9 cellular contexts compared by ENCODE assay signal in the genomic region with DNA sequence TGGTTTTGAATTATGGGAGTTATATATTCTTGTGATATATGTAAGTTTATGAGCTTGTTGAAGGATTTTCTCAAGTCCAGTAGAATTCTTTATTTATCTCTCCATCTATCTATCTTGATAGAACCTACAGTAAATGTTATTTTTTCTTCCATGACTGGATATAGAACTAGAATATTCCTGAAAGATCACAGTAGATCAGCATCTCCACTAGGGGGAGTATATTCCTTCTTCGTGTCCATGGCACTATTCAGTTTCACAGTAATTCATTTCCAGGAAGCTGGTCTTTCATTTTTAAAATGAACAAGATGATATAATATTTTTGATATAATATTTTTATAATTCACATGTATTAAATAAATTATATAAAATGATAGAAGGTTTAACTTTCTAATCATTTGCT. TPM values are rescaled to one million over a fixed set of nuclear protein-coding genes. Genes with fewer than 3 reads are reported as not detected.
DNase-seq lines count a peak whose midpoint lies in the region; ATAC-seq, FAIRE-seq and TF ChIP-seq lines count a peak whose summit lies in the region.
"Had no signal": no experiment of that assay in that cellular context is flagged by ENCODE, and none has a peak within 500 bp of the region (broad histone marks: within the 10 kb centered on the region; RNA-seq: fewer than 3 reads in every experiment).

No MANE protein-coding gene starts in this region.

- H3K27me3 ChIP-seq in body of pancreas = no peaks in the 10 kb centered on the region
- H3K27me3 ChIP-seq in neural cell (ENCODE audit: insufficient read depth, low read depth, low read length) = no peaks in the 10 kb centered on the region

- H3F3A ChIP-seq in neural cell (ENCODE audit: insufficient read depth, low read length, poor library complexity, severe bottlenecking) = no peaks in the 10 kb centered on the region

- H4K20me1 ChIP-seq in neural cell (ENCODE audit: insufficient read depth) = no peaks in the 10 kb centered on the region

- no peaks in the 10 kb centered on the region for H3K9me2 ChIP-seq in neural cell (ENCODE audit: insufficient read depth, low read length)

- no peak overlapping the region for H3K27ac ChIP-seq in body of pancreas
- no peak overlapping the region for H3K27ac ChIP-seq in neural cell (ENCODE audit: low read length)

- peak; percentile 20 for TF ChIP-seq RAD21 in neural cell (conservative IDR thresholded peaks at IDR 0.05)

- peak in 6 of 7 experiments; percentile 16 to 47 (median 30) for TF ChIP-seq CTCF in body of pancreas (IDR thresholded peaks at IDR 0.05)
- TF ChIP-seq CTCF in neural cell (IDR thresholded peaks at IDR 0.05; ENCODE audit: poor library complexity, severe bottlenecking) = peak; percentile 48

- H3K4me1 ChIP-seq in body of pancreas = no peaks in the 10 kb centered on the region

- intact Hi-C loops in body of pancreas (cut with DNase I) = no loop called here

- H3K4me3 ChIP-seq in body of pancreas = no peak overlapping the region
- no peak overlapping the region for H3K4me3 ChIP-seq in neural cell (ENCODE audit: low read length)

- H3K9me3 ChIP-seq in body of pancreas = no peaks in the 10 kb centered on the region
- no peaks in the 10 kb centered on the region for H3K9me3 ChIP-seq in neural cell (ENCODE audit: low read length)

- H2AFZ ChIP-seq in neural cell (ENCODE audit: low read depth, low read length) = no peak overlapping the region

- H3K36me3 ChIP-seq in body of pancreas (replicated peaks in 1 of 2; ENCODE audit: insufficient read depth in 1 of 2, low read depth in 2 of 2) (no peaks in the 10 kb centered on the region), neural cell (ENCODE audit: insufficient read depth, low read length) (no peaks in the 10 kb centered on the region)

- 5 to 10% methylated on average over 1 of the region's 1 CpG for WGBS in body of pancreas, 2 donors

- TF ChIP-seq POLR2A in H54 (IDR thresholded peaks at IDR 0.05; ENCODE audit: low read depth, low read length) (no peak), body of pancreas (IDR thresholded peaks at IDR 0.05) (no peak)

- no peak for TF ChIP-seq EP300 in neural cell (conservative IDR thresholded peaks at IDR 0.05; ENCODE audit: poor library complexity, severe bottlenecking)

- no peak for FAIRE-seq in H54 (lab: Jason Lieb, UNC)

- DNase-seq in H54 (ENCODE audit: insufficient read length, low spot score) = peak; percentile 5
- DNase-seq in NCI-H2107 treated with DMSO at 0.1 percent for 48 hours (lab: John Stamatoyannopoulos, UW; ENCODE audit: unreplicated experiment) = peak; percentile 45
- no peak for DNase-seq in body of pancreas
- DNase-seq in stimulated activated CD4-positive, alpha-beta T cell treated with anti-CD3 and anti-CD28 coated beads, Interleukin-2, amount 100 ng/mL, for 24 hours = no peak
- DNase-seq: effector memory CD4-positive, alpha-beta T cell had no signal

- no peak overlapping the region for H3K9ac ChIP-seq in neural cell (ENCODE audit: low read length)

- no peak for ATAC-seq in body of pancreas
- no peak for ATAC-seq in GM21423 (IDR thresholded peaks at IDR 0.05; ENCODE audit: unreplicated experiment)
- no peak for ATAC-seq in GM19467 (IDR thresholded peaks at IDR 0.05; ENCODE audit: unreplicated experiment)
- no peak for ATAC-seq in GM21390 (IDR thresholded peaks at IDR 0.05; ENCODE audit: unreplicated experiment)

- no peaks in the 10 kb centered on the region for H3K79me2 ChIP-seq in neural cell (replicated peaks; ENCODE audit: insufficient read depth, low read length)

- H3K4me2 ChIP-seq in neural cell (ENCODE audit: low read length) = no peak overlapping the region

TF ChIP-seq in neural cell, 6 proteins besides CTCF, POLR2A, EP300 and RAD21:
- TF ChIP-seq SMC3 (conservative IDR thresholded peaks at IDR 0.05; ENCODE audit: poor library complexity) (no peak), MXI1 (conservative IDR thresholded peaks at IDR 0.05; ENCODE audit: poor library complexity, severe bottlenecking) (no peak), EZH2 (IDR thresholded peaks at IDR 0.05; ENCODE audit: borderline replicate concordance, insufficient read depth, low read length, poor library complexity, severe bottlenecking) (no peak), REST (IDR thresholded peaks at IDR 0.05; ENCODE audit: borderline replicate concordance) (no peak), TAF1 (IDR thresholded peaks at IDR 0.05; ENCODE audit: low read depth) (no peak)
TF ChIP-seq in neural cell: peak in this region for 0.

RNA-seq across cellular contexts. Expression of gene TMPRSS15, which starts 18.8 kb away (rescaled TPM):
- total RNA-seq in body of pancreas = not detected
- polyA plus RNA-seq in neural cell = 0.18 and 0.50 TPM in 2 replicates
- 0.24 TPM in 1 of 2 replicates, not detected in the other for polyA minus RNA-seq in neural cell

Comparison
In these comparisons a context has a peak if more than half of its experiments do, and no peak if none do; other contexts are left out.
1. DNase-seq: peak in H54 (single experiment) and NCI-H2107 treated with DMSO at 0.1 percent for 48 hours (single experiment); none in body of pancreas (0 of 4) and stimulated activated CD4-positive, alpha-beta T cell treated with anti-CD3 and anti-CD28 coated beads, Interleukin-2, amount 100 ng/mL, for 24 hours (0 of 2).